8 cellular contexts compared by ENCODE assay signal in the genomic region with DNA sequence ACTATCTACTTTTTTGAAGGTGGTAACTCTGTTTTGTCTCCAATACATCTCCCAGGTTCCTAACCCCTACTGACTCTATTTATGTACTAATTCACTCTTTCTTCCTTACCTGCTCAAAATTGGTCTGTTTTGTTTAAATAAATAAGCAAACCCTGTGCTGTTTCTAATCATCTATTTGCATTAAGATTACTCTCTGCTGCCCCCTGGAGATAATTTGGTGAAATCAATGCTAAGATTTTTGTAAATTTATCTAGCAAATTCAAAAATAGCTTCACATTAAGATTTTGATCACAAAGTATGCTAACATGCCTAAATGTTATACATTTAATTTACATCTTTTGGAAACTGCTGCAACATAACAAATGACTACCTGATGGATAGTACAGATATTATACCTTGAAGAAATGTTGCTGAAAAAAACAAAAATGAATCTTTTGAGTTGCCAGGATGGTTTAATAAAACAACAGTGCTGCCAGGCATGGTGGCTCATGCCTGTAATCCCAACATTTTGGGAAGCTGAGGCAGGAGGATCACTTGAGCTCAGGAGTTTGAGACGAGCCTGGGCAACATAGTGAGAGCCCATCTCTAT. TPM values are rescaled to one million over a fixed set of nuclear protein-coding genes. Genes with fewer than 3 reads are reported as not detected.
DNase-seq lines count a peak whose midpoint lies in the region; ATAC-seq, FAIRE-seq and TF ChIP-seq lines count a peak whose summit lies in the region.

No MANE protein-coding gene starts in this region.

- peak; percentile 60 to 72 for TF ChIP-seq RAD21 in K562 (CRISPR knock-in tag; conservative IDR thresholded peaks at IDR 0.05 in 1 of 2, IDR thresholded peaks at IDR 0.05 in 1 of 2)

- no peaks in the 10 kb centered on the region for H3K9me1 ChIP-seq in K562 (ENCODE audit: control insufficient read depth, insufficient read depth, low read length)

- no peak for FAIRE-seq in K562 (lab: Jason Lieb, UNC)

- 0% methylated on average over 1 of the region's 1 CpG for WGBS in K562 (ENCODE audit: insufficient coverage, low coverage, missing lambda C conversion rate)
- 60% methylated on average over 1 of the region's 1 CpG for WGBS in right lobe of liver (ENCODE audit: insufficient coverage, low coverage, low lambda C conversion rate, missing lambda C conversion rate)

- CTCF ChIA-PET in K562 (lab: Yijun Ruan, JAX; ENCODE audit: low intra/inter-chr PET ratio): interaction anchor here (0.7 to 1.2 kb wide), 4 partner anchors 245 to 397 kb away, joined by 3 to 5 read pairs (median 3); no protein-coding TSS in a partner anchor

- no peaks in the 10 kb centered on the region for H3K79me2 ChIP-seq in K562 (ENCODE audit: control insufficient read depth, insufficient read depth, low read length)

- H3K9me3 ChIP-seq in K562 (replicated peaks; ENCODE audit: control insufficient read depth, insufficient read depth, low read depth, low read length) (no peaks in the 10 kb centered on the region), right lobe of liver (no peaks in the 10 kb centered on the region)

- H3K36me3 ChIP-seq in K562 (ENCODE audit: control insufficient read depth, insufficient read depth, low read length) (no peaks in the 10 kb centered on the region), right lobe of liver (no peaks in the 10 kb centered on the region)

- H4K20me1 ChIP-seq in K562 (replicated peaks; ENCODE audit: control insufficient read depth, insufficient read depth, low read length): no peaks in the 10 kb centered on the region

- H3K27me3 ChIP-seq in K562 (ENCODE audit: control insufficient read depth in 2 of 2, insufficient read depth in 2 of 2, low read length in 2 of 2): no peaks in the 10 kb centered on the region
- no peaks in the 10 kb centered on the region for H3K27me3 ChIP-seq in right lobe of liver

- intact Hi-C loops in K562 (cut with micrococcal nuclease): loop anchor here (1.0 to 10.0 kb wide), 4 partner anchors 125 to 337 kb away; no protein-coding TSS in a partner anchor
- intact Hi-C loops in right lobe of liver (cut with DNase I): no loop called here

- no peak overlapping the region for H3K9ac ChIP-seq in K562 (ENCODE audit: insufficient read depth in 1 of 2, low read depth in 2 of 2, low read length in 2 of 2)

- TF ChIP-seq EP300 in K562 (IDR thresholded peaks at IDR 0.05; ENCODE audit: low read length): no peak

- BruUV-seq in K562 (replicated peaks; lab: Mats Ljungman, UMichigan): no TSS peak

- in situ Hi-C loops in K562 (cut with MboI): loop anchor here (5.0 kb wide), 1 partner anchor 247 kb away; no protein-coding TSS in a partner anchor

- no peak for TF ChIP-seq POLR2A in K562 (conservative IDR thresholded peaks at IDR 0.05)
- TF ChIP-seq POLR2A in right lobe of liver (IDR thresholded peaks at IDR 0.05): no peak

- no peaks in the 10 kb centered on the region for H3K4me1 ChIP-seq in K562 (replicated peaks in 1 of 2; ENCODE audit: control insufficient read depth in 2 of 2, insufficient read depth in 2 of 2, low read length in 2 of 2)
- H3K4me1 ChIP-seq in right lobe of liver: no peaks in the 10 kb centered on the region

- H3K27ac ChIP-seq in K562 (ENCODE audit: extremely low read depth, low read depth, low read length) (no peak overlapping the region), right lobe of liver (no peak overlapping the region)

- peak in 2 of 3 experiments; percentile 36 to 53; a peak in 3 of 6 replicates for TF ChIP-seq CTCF in K562 (IDR thresholded peaks at IDR 0.05 in 2 of 3, conservative IDR thresholded peaks at IDR 0.05 in 1 of 3; ENCODE audit: insufficient read depth in 2 of 3, low read depth in 1 of 3, low read length in 3 of 3)
- peak; percentile 68 to 76 (median 73) for TF ChIP-seq CTCF in right lobe of liver (IDR thresholded peaks at IDR 0.05)

- POLR2A ChIA-PET in K562 (lab: Yijun Ruan, JAX): no interaction called here

- H3K4me3 ChIP-seq in K562: no peak overlapping the region
- no peak overlapping the region for H3K4me3 ChIP-seq in right lobe of liver

- H2AFZ ChIP-seq in K562 (ENCODE audit: low read depth, low read length): no peak overlapping the region

- DNase-seq in SIG-M5 treated with dmso at 0.1 percent for 504 hours (lab: John Stamatoyannopoulos, UW; ENCODE audit: unreplicated experiment) (peak; percentile 62), SIG-M5 (lab: John Stamatoyannopoulos, UW) (no peak), NCI-H1048 (lab: John Stamatoyannopoulos, UW) (peak; percentile 65), K562 (ENCODE audit: extremely low read depth in 1 of 4, low spot score in 3 of 4) (peak; percentile 7 to 31 (median 10)), right lobe of liver (no peak)

- no peak overlapping the region for H3K4me2 ChIP-seq in K562 (ENCODE audit: insufficient read depth, low read length)

- ATAC-seq in K562: no peak
- peak in 3 of 4 donors; percentile 49 to 56 (median 53) for ATAC-seq in right lobe of liver
- ATAC-seq in HG02970 (IDR thresholded peaks at IDR 0.05; ENCODE audit: low FRiP score, unreplicated experiment): no peak
- ATAC-seq in GM18907 (IDR thresholded peaks at IDR 0.05; ENCODE audit: unreplicated experiment): no peak
- no peak for ATAC-seq in HG02763 (IDR thresholded peaks at IDR 0.05; ENCODE audit: unreplicated experiment)

TF ChIP-seq in K562, 482 proteins besides CTCF, POLR2A, EP300 and RAD21:
- TF ChIP-seq IRF9 (tag; IDR thresholded peaks at IDR 0.05): no peak
- TF ChIP-seq SMC3 (conservative IDR thresholded peaks at IDR 0.05; ENCODE audit: insufficient read depth, low read depth, low read length): 0 out of 2 replicates have a peak, but pooled peaks have one; percentile 28
- TF ChIP-seq RBM17 (IDR thresholded peaks at IDR 0.05; ENCODE audit: borderline replicate concordance, low read depth, low read length): no peak
- TF ChIP-seq MYNN (IDR thresholded peaks at IDR 0.05): no peak
- no peak for TF ChIP-seq MYNN (CRISPR knock-in tag; IDR thresholded peaks at IDR 0.05)
- no peak for TF ChIP-seq NR2F6 (CRISPR knock-in tag; IDR thresholded peaks at IDR 0.05)
TF ChIP-seq in K562: peak in this region for 1.

RNA-seq across cellular contexts. Expression of gene CD200R1, which starts 4.4 kb away (rescaled TPM):
- total RNA-seq in K562 (2011; cell fraction: chromatin; rRNA removed; ENCODE audit: low replicate concordance): not detected in 2 replicates
- total RNA-seq in K562 (2011; cell fraction: nucleolus; rRNA removed): not detected in 2 replicates
- not detected in 2 replicates for total RNA-seq in K562 (2011; cell fraction: nucleoplasm; rRNA removed)
- total RNA-seq in K562 (2014; rRNA removed): not detected in 2 replicates
- total RNA-seq in K562 (2014; rRNA removed; fragmentation: Illumina TruSeq; extraction: Trizol): not detected in 2 replicates
- 0.07 and 0.08 TPM in 2 replicates for total RNA-seq in K562 (2015; rRNA removed; fragmentation: Illumina TruSeq; extraction: Trizol)
- not detected in 2 replicates for total RNA-seq in K562 (2021)
- polyA plus RNA-seq in K562 (2011; rRNA removed): 0.04 and 0.07 TPM in 2 replicates
- polyA plus RNA-seq in K562 (2011; cell fraction: cytosol; rRNA removed): not detected in 2 replicates
- polyA plus RNA-seq in K562 (2011; cell fraction: nucleus; rRNA removed): not detected in 2 replicates
- polyA plus RNA-seq in K562 (2012): 0.09 and 0.11 TPM in 2 replicates
- not detected in 2 replicates for polyA plus RNA-seq in K562 (2014; fragmentation: Illumina TruSeq; extraction: Trizol)
- polyA plus RNA-seq in K562 (2014; fragmentation: Nextera tagmentation; extraction: Ambion mirVana): under 1 TPM; 0.11 to 0.23 TPM
- polyA plus RNA-seq in K562 (2014; rRNA removed): not detected in 2 replicates
- 0.15 TPM in 1 of 2 replicates, not detected in the other for polyA minus RNA-seq in K562 (2011; rRNA and poly(A)+ RNA removed)
- not detected in 2 replicates for polyA minus RNA-seq in K562 (2011; cell fraction: cytosol; rRNA and poly(A)+ RNA removed)
- not detected in 2 replicates for polyA minus RNA-seq in K562 (2011; cell fraction: nucleus; rRNA and poly(A)+ RNA removed)
- 1 to 10 TPM in 2 of 6 experiments, under 1 TPM in 4; 0.44 to 1.4 (median 0.86) TPM for total RNA-seq in right lobe of liver

RNA-seq across cellular contexts. Expression of gene GTPBP8, which starts 11.4 kb away (rescaled TPM):
- total RNA-seq in K562 (2011; cell fraction: chromatin; rRNA removed; ENCODE audit: low replicate concordance): 4.7 and 10.7 TPM in 2 replicates
- total RNA-seq in K562 (2011; cell fraction: nucleolus; rRNA removed): 8.3 and 10.1 TPM in 2 replicates
- total RNA-seq in K562 (2011; cell fraction: nucleoplasm; rRNA removed): 8.4 and 12.3 TPM in 2 replicates
- total RNA-seq in K562 (2014; rRNA removed): 26.5 and 30.7 TPM in 2 replicates
- total RNA-seq in K562 (2014; rRNA removed; fragmentation: Illumina TruSeq; extraction: Trizol): 17.7 and 18.4 TPM in 2 replicates
- total RNA-seq in K562 (2015; rRNA removed; fragmentation: Illumina TruSeq; extraction: Trizol): 18.8 and 20.8 TPM in 2 replicates
- total RNA-seq in K562 (2021): 20.7 and 21.1 TPM in 2 replicates
- 13.7 and 14.0 TPM in 2 replicates for polyA plus RNA-seq in K562 (2011; rRNA removed)
- polyA plus RNA-seq in K562 (2011; cell fraction: cytosol; rRNA removed): 21.3 and 33.5 TPM in 2 replicates
- polyA plus RNA-seq in K562 (2011; cell fraction: nucleus; rRNA removed): 9.0 and 10.8 TPM in 2 replicates
- 21.4 and 24.9 TPM in 2 replicates for polyA plus RNA-seq in K562 (2012)
- polyA plus RNA-seq in K562 (2014; fragmentation: Illumina TruSeq; extraction: Trizol): 17.0 and 18.8 TPM in 2 replicates
- 10 to 100 TPM; 27.4 to 33.3 TPM for polyA plus RNA-seq in K562 (2014; fragmentation: Nextera tagmentation; extraction: Ambion mirVana)
- 24.4 and 27.5 TPM in 2 replicates for polyA plus RNA-seq in K562 (2014; rRNA removed)
- polyA minus RNA-seq in K562 (2011; rRNA and poly(A)+ RNA removed): 8.1 and 9.3 TPM in 2 replicates
- 9.2 and 13.6 TPM in 2 replicates for polyA minus RNA-seq in K562 (2011; cell fraction: cytosol; rRNA and poly(A)+ RNA removed)
- 10.7 and 11.7 TPM in 2 replicates for polyA minus RNA-seq in K562 (2011; cell fraction: nucleus; rRNA and poly(A)+ RNA removed)
- total RNA-seq in right lobe of liver: 10 to 100 TPM in 2 of 6 experiments, 1 to 10 TPM in 4; 3.7 to 16.2 (median 7.5) TPM

Comparison
In these comparisons a context has a peak if more than half of its experiments do, and no peak if none do; other contexts are left out.
1. DNase-seq: peak in SIG-M5 treated with dmso at 0.1 percent for 504 hours (single experiment), NCI-H1048 (single experiment) and K562 (4 of 4); none in SIG-M5 (single experiment) and right lobe of liver (0 of 3).
2. ATAC-seq: peak in right lobe of liver (3 of 4); none in K562 (single experiment), HG02970 (single experiment), GM18907 (single experiment) and HG02763 (single experiment).